ENCODE assay signal across 10 cellular contexts in genomic region chr5:83095973-83096539, GRCh38. TPM values are rescaled to one million over a fixed set of nuclear protein-coding genes. Genes with fewer than 3 reads are reported as not detected.
A peak's percentile ranks its signal among the peaks of the same experiment; 100 is the strongest.
DNase-seq lines count a peak whose midpoint lies in the region; ATAC-seq and TF ChIP-seq lines count a peak whose summit lies in the region.
"Had no signal": no experiment of that assay in that cellular context is flagged by ENCODE, and none has a peak within 500 bp of the region (broad histone marks: within the 10 kb centered on the region; RNA-seq: fewer than 3 reads in every experiment).

No MANE protein-coding gene starts in this region.

- H3K79me2 ChIP-seq in mesendoderm (ENCODE audit: control insufficient read depth, insufficient read depth, low read length): no peaks in the 10 kb centered on the region
- H3K79me2 ChIP-seq: parathyroid adenoma had no signal

- no peak overlapping the region for H4K5ac ChIP-seq in mesendoderm (ENCODE audit: low read length)

- H2BK5ac ChIP-seq in mesendoderm (ENCODE audit: low read length): no peak overlapping the region

- no peak overlapping the region for H3K4me3 ChIP-seq in BE2C (ENCODE audit: low read depth, low read length)
- H3K4me3 ChIP-seq in cardiac fibroblast (replicated peaks in 1 of 2; ENCODE audit: low read depth in 2 of 2, low read length in 2 of 2): no peak overlapping the region
- no peak overlapping the region for H3K4me3 ChIP-seq in mesendoderm (ENCODE audit: low read length)
- H3K4me3 ChIP-seq: ascending aorta had no signal

- H3K27ac ChIP-seq in mesendoderm (ENCODE audit: low read depth, low read length): no peak overlapping the region
- H3K27ac ChIP-seq: parathyroid adenoma had no signal

- no peak overlapping the region for H3K18ac ChIP-seq in mesendoderm (ENCODE audit: low read length)

- peak; percentile 25 for DNase-seq in BE2C
- DNase-seq in LHCN-M2 (ENCODE audit: low read depth): peak; percentile 94
- peak; percentile 52 to 83 for DNase-seq in cardiac fibroblast (ENCODE audit: low read depth in 2 of 2)
- peak; percentile 53 for DNase-seq in mesendoderm
- no peak for DNase-seq in NCI-H2227 treated with DMSO at 0.1 percent for 48 hours (lab: John Stamatoyannopoulos, UW)
- no peak for DNase-seq in NCI-H1436 (lab: John Stamatoyannopoulos, UW)

- no peak overlapping the region for H3K4ac ChIP-seq in mesendoderm (ENCODE audit: low read depth, low read length)

- no peaks in the 10 kb centered on the region; the same call in none of the 2 replicates for H3K9me3 ChIP-seq in BE2C

- H3K9ac ChIP-seq in mesendoderm (ENCODE audit: low read length): no peak overlapping the region
- H3K9ac ChIP-seq: parathyroid adenoma had no signal

- H3K56ac ChIP-seq in mesendoderm (ENCODE audit: low read length): no peak overlapping the region

- H3K27me3 ChIP-seq in BE2C: no peaks in the 10 kb centered on the region
- no peaks in the 10 kb centered on the region for H3K27me3 ChIP-seq in mesendoderm (ENCODE audit: insufficient read depth, low read length, poor library complexity)
- H3K27me3 ChIP-seq: ascending aorta had no signal

- H2AK5ac ChIP-seq in mesendoderm (ENCODE audit: low read length): no peak overlapping the region

- no peak for TF ChIP-seq CTCF in BE2C (IDR thresholded peaks at IDR 0.05; ENCODE audit: low read depth, low read length)
- no peak for TF ChIP-seq CTCF in cardiac fibroblast (IDR thresholded peaks at IDR 0.05; ENCODE audit: low read depth, low read length)

- H2BK120ac ChIP-seq in mesendoderm (ENCODE audit: low read depth, low read length): no peak overlapping the region

- H4K8ac ChIP-seq in mesendoderm (ENCODE audit: low read depth, low read length): no peak overlapping the region

- ATAC-seq in GM21528 (IDR thresholded peaks at IDR 0.05; ENCODE audit: low FRiP score, unreplicated experiment) (no peak), HG03135 (IDR thresholded peaks at IDR 0.05; ENCODE audit: unreplicated experiment) (no peak)

- H3K36me3 ChIP-seq in BE2C: no peaks in the 10 kb centered on the region
- H3K36me3 ChIP-seq in mesendoderm (ENCODE audit: control insufficient read depth, insufficient read depth, low read length): no peaks in the 10 kb centered on the region
- H3K36me3 ChIP-seq: ascending aorta had no signal

- H2BK15ac ChIP-seq in mesendoderm (replicated peaks; ENCODE audit: low read depth): no peak overlapping the region

- no peaks in the 10 kb centered on the region for H3K79me1 ChIP-seq in mesendoderm (ENCODE audit: low read length)

- H3K4me2 ChIP-seq in mesendoderm (ENCODE audit: low read length): no peak overlapping the region

- H3K23ac ChIP-seq in mesendoderm (ENCODE audit: low read length): no peak overlapping the region

- H3K4me1 ChIP-seq in BE2C (peaks cover 4% of the 10 kb centered on the region), mesendoderm (ENCODE audit: control insufficient read depth, low read depth, low read length) (no peaks in the 10 kb centered on the region)
- H3K4me1 ChIP-seq: parathyroid adenoma had no signal

- WGBS in mesendoderm (ENCODE audit: extremely low coverage, insufficient coverage, low lambda C conversion rate): no CpG with 5 or more reads among the region's 5 CpGs

RNA-seq across cellular contexts. Expression of gene XRCC4, which starts 18.7 kb away (rescaled TPM):
- polyA plus RNA-seq in BE2C (2012; ENCODE audit: insufficient read depth, insufficient read length, low read depth): 3.0 TPM
- total RNA-seq in LHCN-M2 (2014; rRNA removed): 14.3 and 17.2 TPM in 2 replicates
- 5.6 TPM for polyA plus RNA-seq in LHCN-M2 (2012)
- polyA plus RNA-seq in mesendoderm (2013, experiment 1 of 2): 12.4 TPM
- 11.7 TPM for polyA plus RNA-seq in mesendoderm (2013, experiment 2 of 2)
- total RNA-seq: ascending aorta had no signal

RNA-seq across cellular contexts. Expression of gene TMEM167A, which starts 18.9 kb away (rescaled TPM):
- polyA plus RNA-seq in BE2C (2012; ENCODE audit: insufficient read depth, insufficient read length, low read depth): 55.6 TPM
- 65.1 and 69.5 TPM in 2 replicates for total RNA-seq in LHCN-M2 (2014; rRNA removed)
- polyA plus RNA-seq in LHCN-M2 (2012): 54.7 TPM
- 100 TPM for polyA plus RNA-seq in mesendoderm (2013, experiment 1 of 2)
- polyA plus RNA-seq in mesendoderm (2013, experiment 2 of 2): 99.2 TPM

Comparison
In these comparisons a context has a peak if more than half of its experiments do, and no peak if none do; other contexts are left out.
1. DNase-seq: peak in BE2C (single experiment), LHCN-M2 (single experiment), cardiac fibroblast (2 of 2) and mesendoderm (single experiment); none in NCI-H2227 treated with DMSO at 0.1 percent for 48 hours (single experiment) and NCI-H1436 (single experiment).